In the genomic region with DNA sequence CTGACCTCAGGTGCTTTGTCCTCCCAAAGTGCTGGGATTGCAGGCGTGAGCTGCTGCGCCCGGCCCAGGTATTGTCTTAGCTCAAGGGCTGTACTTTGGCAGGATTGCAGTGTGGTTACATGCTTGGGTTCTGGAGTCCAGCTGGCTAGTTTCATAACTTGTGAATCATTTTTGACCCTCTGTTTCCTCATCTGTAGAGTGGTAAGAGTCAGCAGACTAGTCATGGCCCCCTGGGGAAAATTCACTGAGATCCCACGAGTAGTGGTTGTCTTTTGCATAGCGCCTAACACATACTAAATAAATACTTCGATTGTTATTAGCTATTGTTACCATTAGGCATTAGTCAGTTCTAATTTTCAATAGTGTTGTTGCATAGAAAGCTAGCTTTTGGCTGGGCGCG, we compare ENCODE assay signal across 1 cellular context.
TF ChIP-seq lines count a peak whose summit lies in the region.

No MANE protein-coding gene starts in this region.

TF ChIP-seq in SK-N-SH treated with all-trans-retinoic acid at 6 μM for 48 hours, 23 proteins besides CTCF, POLR2A, EP300 and RAD21 (continued from another document):
- TF ChIP-seq PATZ1 (CRISPR knock-in tag; IDR thresholded peaks at IDR 0.05; ENCODE audit: borderline replicate concordance) = no peak
- TF ChIP-seq CSRNP3 (CRISPR knock-in tag; IDR thresholded peaks at IDR 0.05) = no peak
- no peak for TF ChIP-seq TOX (CRISPR knock-in tag; IDR thresholded peaks at IDR 0.05; ENCODE audit: borderline replicate concordance)
- TF ChIP-seq TSHZ2 (CRISPR knock-in tag; IDR thresholded peaks at IDR 0.05) = no peak
- TF ChIP-seq ZNF70 (CRISPR knock-in tag; IDR thresholded peaks at IDR 0.05) = no peak
- TF ChIP-seq BACH2 (CRISPR knock-in tag; IDR thresholded peaks at IDR 0.05; ENCODE audit: borderline replicate concordance) = no peak
- TF ChIP-seq ZFP3 (CRISPR knock-in tag; IDR thresholded peaks at IDR 0.05) = no peak
- no peak for TF ChIP-seq PPARA (CRISPR knock-in tag; IDR thresholded peaks at IDR 0.05; ENCODE audit: borderline replicate concordance)
- no peak for TF ChIP-seq ARNTL (CRISPR knock-in tag; IDR thresholded peaks at IDR 0.05; ENCODE audit: borderline replicate concordance, low read depth)
